In the genomic region with DNA sequence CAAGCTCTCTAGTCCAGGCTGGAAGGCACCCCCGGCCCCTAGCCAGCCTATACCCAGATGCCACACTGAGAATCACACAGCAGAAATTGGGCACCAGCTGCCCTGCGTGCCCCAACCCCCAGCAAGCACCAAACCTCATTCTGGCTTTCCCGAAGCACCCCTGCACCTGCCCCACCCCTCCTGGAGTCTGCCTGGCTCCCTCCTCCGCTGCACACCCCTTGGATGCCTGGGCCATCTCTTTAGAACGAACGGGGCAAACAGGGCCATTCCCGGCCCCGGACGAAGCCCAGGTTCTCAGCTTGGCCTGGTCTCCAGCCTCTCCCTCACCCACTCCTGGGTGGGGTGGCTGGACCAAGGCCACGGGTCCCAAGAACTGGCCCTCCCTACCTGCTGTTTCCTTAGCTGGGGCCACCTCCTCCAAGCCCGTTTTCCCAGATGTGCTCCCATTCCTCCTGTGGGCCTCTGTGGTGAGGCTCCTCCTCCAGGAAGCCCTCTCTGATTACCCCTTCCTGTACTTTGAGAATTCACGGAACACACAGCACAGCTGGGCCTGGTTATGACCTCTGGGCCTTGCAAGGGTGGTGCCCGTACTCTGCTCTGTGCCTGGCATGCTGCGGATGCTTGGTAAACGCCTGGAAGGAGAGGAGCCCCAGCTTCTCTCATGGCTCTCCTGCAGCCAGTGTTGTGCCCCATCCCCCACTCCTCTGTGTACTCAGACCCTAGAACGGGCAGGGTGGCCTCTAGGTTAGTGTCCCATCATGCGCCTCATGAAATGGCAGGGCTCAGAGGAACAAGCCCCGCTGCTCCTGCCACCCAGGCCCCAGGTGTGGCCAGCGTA, we compare ENCODE assay signal across 1 cellular context.
TF ChIP-seq lines count a peak whose summit lies in the region.

No MANE protein-coding gene starts in this region.

TF ChIP-seq in HEK293, 187 proteins besides CTCF, POLR2A, EP300 and RAD21 (continued from another document):
- TF ChIP-seq, protein P1, sequence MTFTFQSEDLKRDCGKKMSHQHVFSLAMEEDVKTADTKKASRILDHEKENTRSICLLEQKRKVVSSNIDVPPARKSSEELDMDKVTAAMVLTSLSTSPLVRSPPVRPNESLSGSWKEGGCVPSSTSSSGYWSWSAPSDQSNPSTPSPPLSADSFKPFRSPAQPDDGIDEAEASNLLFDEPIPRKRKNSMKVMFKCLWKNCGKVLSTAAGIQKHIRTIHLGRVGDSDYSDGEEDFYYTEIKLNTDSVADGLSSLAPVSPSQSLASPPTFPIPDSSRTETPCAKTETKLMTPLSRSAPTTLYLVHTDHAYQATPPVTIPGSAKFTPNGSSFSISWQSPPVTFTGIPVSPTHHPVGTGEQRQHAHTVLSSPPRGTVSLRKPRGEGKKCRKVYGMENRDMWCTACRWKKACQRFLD (tag by site-specific recombination; IDR thresholded peaks at IDR 0.05): no peak
- TF ChIP-seq ZNF571 (tag by site-specific recombination; IDR thresholded peaks at IDR 0.05) (no peak), KLF1 (tag by site-specific recombination; IDR thresholded peaks at IDR 0.05) (peak; percentile 2; the same call in 1 of the 2 replicates), ZBTB17 (tag by site-specific recombination; IDR thresholded peaks at IDR 0.05) (no peak), ZNF112 (tag by site-specific recombination; IDR thresholded peaks at IDR 0.05) (no peak), ZNF76 (tag by site-specific recombination; IDR thresholded peaks at IDR 0.05; ENCODE audit: borderline replicate concordance, low read depth) (no peak), ZBTB48 (tag by site-specific recombination; IDR thresholded peaks at IDR 0.05) (peak; percentile 87), ZNF121 (tag by site-specific recombination; IDR thresholded peaks at IDR 0.05) (0 out of 2 replicates have a peak, but pooled peaks have one; percentile 23), KLF8 (tag by site-specific recombination; IDR thresholded peaks at IDR 0.05) (peak; percentile 39), ZNF175 (tag by site-specific recombination; IDR thresholded peaks at IDR 0.05) (no peak), ZBTB8A (tag by site-specific recombination; IDR thresholded peaks at IDR 0.05) (0 out of 2 replicates have a peak, but pooled peaks have one; percentile 14), ZNF549 (tag by site-specific recombination; IDR thresholded peaks at IDR 0.05) (no peak), ZSCAN16 (tag by site-specific recombination; IDR thresholded peaks at IDR 0.05) (no peak), ZNF394 (tag by site-specific recombination; IDR thresholded peaks at IDR 0.05; ENCODE audit: borderline replicate concordance) (peak; percentile 62; the same call in 1 of the 2 replicates), ZNF266 (tag by site-specific recombination; IDR thresholded peaks at IDR 0.05; ENCODE audit: low read depth) (no peak), MEIS1 (CRISPR knock-in tag; IDR thresholded peaks at IDR 0.05; ENCODE audit: borderline replicate concordance) (no peak), ZNF747 (tag by site-specific recombination; IDR thresholded peaks at IDR 0.05) (no peak), ZNF140 (tag by site-specific recombination; IDR thresholded peaks at IDR 0.05) (no peak), SP3 (tag by site-specific recombination; IDR thresholded peaks at IDR 0.05) (no peak), ZNF670 (tag by site-specific recombination; IDR thresholded peaks at IDR 0.05; ENCODE audit: low read depth) (no peak), KLF9 (tag by site-specific recombination; IDR thresholded peaks at IDR 0.05; ENCODE audit: low read depth) (no peak), ZNF184 (tag by site-specific recombination; IDR thresholded peaks at IDR 0.05) (no peak), PRDM1 (tag by site-specific recombination; IDR thresholded peaks at IDR 0.05) (no peak), ZNF155 (tag by site-specific recombination; IDR thresholded peaks at IDR 0.05) (no peak), ZXDB (tag by site-specific recombination; IDR thresholded peaks at IDR 0.05) (no peak), ZNF544 (tag by site-specific recombination; IDR thresholded peaks at IDR 0.05) (no peak), ZNF341 (tag by site-specific recombination; IDR thresholded peaks at IDR 0.05; ENCODE audit: low read depth) (no peak), ZNF768 (tag by site-specific recombination; IDR thresholded peaks at IDR 0.05) (no peak)
- TF ChIP-seq, protein P2, sequence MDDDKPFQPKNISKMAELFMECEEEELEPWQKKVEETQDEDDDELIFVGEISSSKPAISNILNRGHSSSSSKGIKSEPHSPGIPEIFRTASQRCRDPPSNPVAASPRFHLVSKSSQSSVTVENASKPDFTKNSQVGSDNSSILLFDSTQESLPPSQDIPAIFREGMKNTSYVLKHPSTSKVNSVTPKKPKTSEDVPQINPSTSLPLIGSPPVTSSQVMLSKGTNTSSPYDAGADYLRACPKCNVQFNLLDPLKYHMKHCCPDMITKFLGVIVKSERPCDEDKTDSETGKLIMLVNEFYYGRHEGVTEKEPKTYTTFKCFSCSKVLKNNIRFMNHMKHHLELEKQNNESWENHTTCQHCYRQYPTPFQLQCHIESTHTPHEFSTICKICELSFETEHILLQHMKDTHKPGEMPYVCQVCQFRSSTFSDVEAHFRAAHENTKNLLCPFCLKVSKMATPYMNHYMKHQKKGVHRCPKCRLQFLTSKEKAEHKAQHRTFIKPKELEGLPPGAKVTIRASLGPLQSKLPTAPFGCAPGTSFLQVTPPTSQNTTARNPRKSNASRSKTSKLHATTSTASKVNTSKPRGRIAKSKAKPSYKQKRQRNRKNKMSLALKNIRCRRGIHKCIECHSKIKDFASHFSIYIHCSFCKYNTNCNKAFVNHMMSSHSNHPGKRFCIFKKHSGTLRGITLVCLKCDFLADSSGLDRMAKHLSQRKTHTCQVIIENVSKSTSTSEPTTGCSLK (tag by site-specific recombination; IDR thresholded peaks at IDR 0.05): no peak
